ENCODE assay signal across 2 cellular contexts in genomic region chr15:93032515-93033206, GRCh38. TPM values are rescaled to one million over a fixed set of nuclear protein-coding genes. Genes with fewer than 3 reads are reported as not detected.
"Had no signal": no experiment of that assay in that cellular context is flagged by ENCODE, and none has a peak within 500 bp of the region (broad histone marks: within the 10 kb centered on the region; RNA-seq: fewer than 3 reads in every experiment).

No MANE protein-coding gene starts in this region.

RNA-seq across cellular contexts. Expression of gene RGMA, which starts 56.4 kb away (rescaled TPM):
- total RNA-seq: activated CD8-positive, alpha-beta T cell treated with anti-CD3 and anti-CD28 coated beads, Interleukin-2, amount 10 ng/mL, durations not matched to agents 7 days and 5 days; pulmonary artery endothelial cell had no signal
